19 cellular contexts compared by ENCODE assay signal in the genomic region with DNA sequence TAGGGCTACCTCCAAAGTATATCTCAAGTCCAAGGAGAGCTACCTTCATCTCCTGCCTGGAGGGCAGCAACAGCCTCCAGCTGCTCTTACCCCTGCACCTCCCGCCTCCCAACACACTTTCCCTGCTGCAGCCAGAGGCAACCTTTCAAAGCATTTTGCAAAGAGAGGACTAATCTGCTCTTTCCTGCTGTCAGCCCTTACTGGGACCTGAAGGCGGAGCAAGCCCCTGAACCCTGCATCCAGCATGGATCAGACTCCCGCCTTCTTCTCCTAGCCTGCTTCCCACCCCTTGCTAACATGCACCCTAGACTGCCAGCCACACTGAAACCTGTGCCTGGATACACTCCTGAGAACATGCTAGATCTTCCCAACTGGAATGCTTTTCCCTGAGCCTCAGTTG.
"Had no signal": no experiment of that assay in that cellular context is flagged by ENCODE, and none has a peak within 500 bp of the region (broad histone marks: within the 10 kb centered on the region; RNA-seq: fewer than 3 reads in every experiment).

No MANE protein-coding gene starts in this region.

- H3K79me2 ChIP-seq: parathyroid adenoma had no signal

- H3K4me3 ChIP-seq: coronary artery, heart right ventricle, thyroid gland, upper lobe of right lung had no signal

- H3K4me3 Mint-ChIP-seq: natural killer cell treated with Interleukin-12 subunit alpha and Interleukin-12 subunit beta and Interleukin-15 and Interleukin-18, amount 100 ng/mL, for 72 hours had no signal

- H3K9ac ChIP-seq: parathyroid adenoma had no signal

- H3K9me3 ChIP-seq: heart right ventricle, thyroid gland, upper lobe of right lung had no signal

- H3K4me1 ChIP-seq: heart right ventricle, parathyroid adenoma, thyroid gland, upper lobe of right lung had no signal

- ATAC-seq: stimulated activated naive CD8-positive, alpha-beta T cell treated with anti-CD3 and anti-CD28 coated beads, Interleukin-15, Interleukin-2, amounts not matched to agents 100 U/mL and 50 U/mL, for 24 hours had no signal

- DNase-seq: activated CD4-positive, alpha-beta T cell treated with anti-CD3 and anti-CD28 coated beads for 1 hour; activated naive CD8-positive, alpha-beta T cell treated with anti-CD3 and anti-CD28 coated beads for 36 hours; activated T-cell treated with anti-CD3 and anti-CD28 coated beads, Interleukin-2, amount 50 U/mL, for 24 hours; left ventricle myocardium superior; mammary epithelial cell; midbrain; right cardiac atrium; stimulated activated CD4-positive, alpha-beta T cell treated with anti-CD3 and anti-CD28 coated beads, Interleukin-4, amount 100 ng/mL, for 24 hours; stimulated activated naive CD8-positive, alpha-beta T cell treated with anti-CD3 and anti-CD28 coated beads, Interleukin-15, Interleukin-2, amounts not matched to agents 100 U/mL and 50 U/mL, for 24 hours; T-cell; upper lobe of right lung had no signal

- H3K36me3 ChIP-seq: heart right ventricle, thyroid gland, upper lobe of right lung, WERI-Rb-1 had no signal

- H3K27ac Mint-ChIP-seq: activated naive CD8-positive, alpha-beta T cell treated with anti-CD3 and anti-CD28 coated beads for 36 hours; activated T-cell treated with anti-CD3 and anti-CD28 coated beads, Interleukin-2, amount 50 U/mL, for 24 hours; activated T-helper 17 cell treated with anti-CD3 and anti-CD28 coated beads, Interleukin-2, amount 50 U/mL, for 72 hours; natural killer cell treated with Interleukin-12 subunit alpha and Interleukin-12 subunit beta and Interleukin-15 and Interleukin-18, amount 100 ng/mL, for 72 hours; T-cell had no signal

- H3K9me3 Mint-ChIP-seq: activated naive CD8-positive, alpha-beta T cell treated with anti-CD3 and anti-CD28 coated beads for 36 hours; activated T-cell treated with anti-CD3 and anti-CD28 coated beads, Interleukin-2, amount 50 U/mL, for 24 hours; activated T-helper 17 cell treated with anti-CD3 and anti-CD28 coated beads, Interleukin-2, amount 50 U/mL, for 72 hours; natural killer cell treated with Interleukin-12 subunit alpha and Interleukin-12 subunit beta and Interleukin-15 and Interleukin-18, amount 100 ng/mL, for 72 hours; T-cell had no signal

- H3K36me3 Mint-ChIP-seq: activated naive CD8-positive, alpha-beta T cell treated with anti-CD3 and anti-CD28 coated beads for 36 hours; natural killer cell treated with Interleukin-12 subunit alpha and Interleukin-12 subunit beta and Interleukin-15 and Interleukin-18, amount 100 ng/mL, for 72 hours; T-cell had no signal

- H3K27me3 ChIP-seq: thyroid gland, upper lobe of right lung had no signal

- H3K4me1 Mint-ChIP-seq: activated naive CD8-positive, alpha-beta T cell treated with anti-CD3 and anti-CD28 coated beads for 36 hours; activated T-helper 17 cell treated with anti-CD3 and anti-CD28 coated beads, Interleukin-2, amount 50 U/mL, for 72 hours had no signal

- H3K27ac ChIP-seq: coronary artery, epithelial cell of prostate, heart right ventricle, parathyroid adenoma, thyroid gland, upper lobe of right lung, WERI-Rb-1 had no signal
